10 cellular contexts compared by ENCODE assay signal in genomic region chr9:93071464-93071863, GRCh38. TPM values are rescaled to one million over a fixed set of nuclear protein-coding genes. Genes with fewer than 3 reads are reported as not detected.
DNase-seq lines count a peak whose midpoint lies in the region; ATAC-seq lines count a peak whose summit lies in the region.
"Had no signal": no experiment of that assay in that cellular context is flagged by ENCODE, and none has a peak within 500 bp of the region (broad histone marks: within the 10 kb centered on the region; RNA-seq: fewer than 3 reads in every experiment).

No MANE protein-coding gene starts in this region.

- ATAC-seq in HG03097 (IDR thresholded peaks at IDR 0.05; ENCODE audit: low FRiP score, unreplicated experiment) (no peak), left colon (no peak)

- no peaks in the 10 kb centered on the region for H3K9me3 ChIP-seq in CD8-positive, alpha-beta memory T cell (ENCODE audit: low read length)

- DNase-seq in NCI-H82 (lab: John Stamatoyannopoulos, UW), result peak; percentile 72
- no peak for DNase-seq in NCI-H82 treated with DMSO at 0.1 percent for 48 hours (lab: John Stamatoyannopoulos, UW; ENCODE audit: unreplicated experiment)
- DNase-seq in HuH-7 (ENCODE audit: low spot score), result peak; percentile 44
- DNase-seq in activated CD4-positive, alpha-beta memory T cell treated with anti-CD3 and anti-CD28 coated beads for 36 hours, result peak; percentile 48
- peak; percentile 12 for DNase-seq in myocyte (ENCODE audit: low read depth)
- no peak for DNase-seq in CD8-positive, alpha-beta memory T cell
- DNase-seq in left colon, result no peak
- DNase-seq: kidney had no signal

- intact Hi-C loops in activated CD4-positive, alpha-beta memory T cell treated with anti-CD3 and anti-CD28 coated beads for 36 hours (cut with micrococcal nuclease), result no loop called here
- intact Hi-C loops in left colon (cut with DNase I, micrococcal nuclease), result no loop called here

- H3K27ac Mint-ChIP-seq in activated CD4-positive, alpha-beta memory T cell treated with anti-CD3 and anti-CD28 coated beads for 36 hours, result no peak overlapping the region
- H3K27ac Mint-ChIP-seq in CD8-positive, alpha-beta memory T cell, result peak overlapping the region in 2 of 8 donors; percentile 30 to 64
- H3K27ac Mint-ChIP-seq: B cell had no signal

- no peak overlapping the region for H3K4me3 ChIP-seq in CD8-positive, alpha-beta memory T cell (ENCODE audit: low read length)

- peaks cover 60% of the 10 kb centered on the region for H3K4me1 ChIP-seq in CD8-positive, alpha-beta memory T cell (ENCODE audit: insufficient read depth, low read length)

- H3K36me3 ChIP-seq in CD8-positive, alpha-beta memory T cell (ENCODE audit: insufficient read depth, low read length), result peaks cover 22% of the 10 kb centered on the region

- no peak overlapping the region for H3K4me3 Mint-ChIP-seq in activated CD4-positive, alpha-beta memory T cell treated with anti-CD3 and anti-CD28 coated beads for 36 hours
- H3K4me3 Mint-ChIP-seq in CD8-positive, alpha-beta memory T cell, result no peak overlapping the region
- H3K4me3 Mint-ChIP-seq: B cell had no signal

- CTCF ChIA-PET in activated CD4-positive, alpha-beta memory T cell treated with anti-CD3 and anti-CD28 coated beads for 36 hours (lab: Charles Lee), result interaction anchor here (2.0 kb wide), 1 partner anchor 37 kb away, joined by 5 read pairs; no protein-coding TSS in a partner anchor
- CTCF ChIA-PET in CD8-positive, alpha-beta memory T cell (lab: Charles Lee), result interaction anchor here (1.0 to 1.3 kb wide), 3 partner anchors 38 to 68 kb away, joined by 3 to 4 read pairs (median 3); no protein-coding TSS in a partner anchor

- H3K36me3 Mint-ChIP-seq in activated CD4-positive, alpha-beta memory T cell treated with anti-CD3 and anti-CD28 coated beads for 36 hours, result peaks cover 30% of the 10 kb centered on the region
- H3K36me3 Mint-ChIP-seq in CD8-positive, alpha-beta memory T cell, result peaks cover 4 to 62% (median 7%) of the 10 kb centered on the region in 3 donors

- H3K27me3 Mint-ChIP-seq in activated CD4-positive, alpha-beta memory T cell treated with anti-CD3 and anti-CD28 coated beads for 36 hours, result no peaks in the 10 kb centered on the region
- H3K27me3 Mint-ChIP-seq in CD8-positive, alpha-beta memory T cell, result no peaks in the 10 kb centered on the region
- H3K27me3 Mint-ChIP-seq: B cell had no signal

- H3K9me3 Mint-ChIP-seq in activated CD4-positive, alpha-beta memory T cell treated with anti-CD3 and anti-CD28 coated beads for 36 hours, result no peaks in the 10 kb centered on the region
- H3K9me3 Mint-ChIP-seq in CD8-positive, alpha-beta memory T cell, result no peaks in the 10 kb centered on the region

- no peaks in the 10 kb centered on the region for H3K27me3 ChIP-seq in CD8-positive, alpha-beta memory T cell (ENCODE audit: insufficient read depth, low read length, poor library complexity, severe bottlenecking)

- peaks cover 69% of the 10 kb centered on the region for H3K4me1 Mint-ChIP-seq in activated CD4-positive, alpha-beta memory T cell treated with anti-CD3 and anti-CD28 coated beads for 36 hours (ENCODE audit: low read depth)
- H3K4me1 Mint-ChIP-seq in CD8-positive, alpha-beta memory T cell, result peaks cover 32 to 89% (median 55%) of the 10 kb centered on the region in 3 donors

- no peak overlapping the region for H3K27ac ChIP-seq in CD8-positive, alpha-beta memory T cell (ENCODE audit: low read depth, low read length)

- POLR2A ChIA-PET in activated CD4-positive, alpha-beta memory T cell treated with anti-CD3 and anti-CD28 coated beads for 36 hours (lab: Charles Lee), result no interaction called here
- POLR2A ChIA-PET in CD8-positive, alpha-beta memory T cell (lab: Charles Lee), result interaction anchor here (0.6 to 1.0 kb wide), 2 partner anchors 12 to 82 kb away, joined by 3 read pairs; no protein-coding TSS in a partner anchor

RNA-seq across cellular contexts. Expression of gene SUSD3, which starts 13.0 kb away (rescaled TPM):
- total RNA-seq in activated CD4-positive, alpha-beta memory T cell treated with anti-CD3 and anti-CD28 coated beads for 36 hours, result 10 to 100 TPM; 67.0 to 72.8 TPM
- total RNA-seq in myocyte (not detected in 2 replicates), left colon (1 to 10 TPM in 1 of 2 donors, under 1 TPM in 1; 0.95 to 2.0 TPM)
- not detected for polyA plus RNA-seq in myocyte (2012)
- total RNA-seq in CD8-positive, alpha-beta memory T cell, result 10 to 100 TPM; 11.3 to 12.3 TPM
- 103 TPM for polyA plus RNA-seq in CD8-positive, alpha-beta memory T cell

RNA-seq across cellular contexts. Expression of gene CARD19, which starts 24.6 kb away (rescaled TPM):
- 10 to 100 TPM; 77.9 to 80.0 TPM for total RNA-seq in activated CD4-positive, alpha-beta memory T cell treated with anti-CD3 and anti-CD28 coated beads for 36 hours
- total RNA-seq in myocyte (61.2 and 143 TPM in 2 replicates), left colon (10 to 100 TPM; 41.5 to 62.2 TPM)
- 45.0 TPM for polyA plus RNA-seq in myocyte (2012)
- total RNA-seq in CD8-positive, alpha-beta memory T cell, result 10 to 100 TPM; 43.2 to 43.6 TPM
- polyA plus RNA-seq in CD8-positive, alpha-beta memory T cell, result 66.4 TPM

Comparison
In these comparisons a context has a peak if more than half of its experiments do, and no peak if none do; other contexts are left out.
1. DNase-seq: peak in NCI-H82 (single experiment), HuH-7 (single experiment), activated CD4-positive, alpha-beta memory T cell treated with anti-CD3 and anti-CD28 coated beads for 36 hours (single experiment) and myocyte (single experiment); none in NCI-H82 treated with DMSO at 0.1 percent for 48 hours (single experiment), CD8-positive, alpha-beta memory T cell (0 of 5) and left colon (0 of 2).
2. RNA of gene SUSD3, which starts 13.0 kb away (total RNA-seq): 67.0 to 72.8 TPM in activated CD4-positive, alpha-beta memory T cell treated with anti-CD3 and anti-CD28 coated beads for 36 hours; 11.3 to 12.3 TPM in CD8-positive, alpha-beta memory T cell, 0.95 to 2.0 TPM in left colon and not detected in myocyte; every median in the first group is over 4 times any median in the second.